In the genomic region with DNA sequence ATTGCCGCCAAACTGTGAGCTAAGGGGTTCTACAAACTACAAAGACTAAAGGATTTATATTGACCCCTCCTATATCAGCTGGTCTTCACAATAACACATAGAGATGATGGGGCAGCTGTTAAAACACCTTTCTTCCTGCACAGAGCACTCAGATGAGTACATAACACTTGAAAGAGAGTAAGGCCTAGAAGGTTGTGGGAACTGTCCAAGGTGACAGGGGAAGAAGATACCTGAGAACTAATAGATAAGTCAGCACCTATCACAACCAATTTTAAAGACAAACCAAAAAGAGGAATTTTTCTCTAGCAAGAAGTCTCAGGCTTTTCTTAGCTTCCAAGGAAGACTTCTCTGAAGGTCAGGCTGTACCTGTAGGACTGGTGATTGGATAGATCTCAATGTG, we compare ENCODE assay signal across 1 cellular context.
TF ChIP-seq lines count a peak whose summit lies in the region.

No MANE protein-coding gene starts in this region.

TF ChIP-seq in endothelial cell of umbilical vein, 7 proteins besides CTCF, POLR2A, EP300 and RAD21:
- TF ChIP-seq POLR2AphosphoS5 (IDR thresholded peaks at IDR 0.05; ENCODE audit: insufficient read depth, low read depth, low read length) (no peak), GATA2 (IDR thresholded peaks at IDR 0.05; ENCODE audit: insufficient read depth, insufficient read length, low read depth, low read length) (no peak), FOS (IDR thresholded peaks at IDR 0.05; ENCODE audit: borderline replicate concordance, insufficient read depth, low read length) (no peak), JUN (IDR thresholded peaks at IDR 0.05; ENCODE audit: borderline replicate concordance, insufficient read depth, insufficient read length, low read depth) (no peak), MYC (IDR thresholded peaks at IDR 0.05; ENCODE audit: low read depth, low read length) (no peak), EZH2 (IDR thresholded peaks at IDR 0.05; ENCODE audit: borderline replicate concordance, low read depth, low read length, severe bottlenecking) (no peak)
- TF ChIP-seq, protein P1, sequence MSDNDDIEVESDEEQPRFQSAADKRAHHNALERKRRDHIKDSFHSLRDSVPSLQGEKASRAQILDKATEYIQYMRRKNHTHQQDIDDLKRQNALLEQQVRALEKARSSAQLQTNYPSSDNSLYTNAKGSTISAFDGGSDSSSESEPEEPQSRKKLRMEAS (IDR thresholded peaks at IDR 0.05; ENCODE audit: insufficient read depth, insufficient read length) = no peak
